In genomic region chr15:74676801-74677200, GRCh38 we compare ENCODE assay signal across 2 cellular contexts.
TF ChIP-seq lines count a peak whose summit lies in the region.

No MANE protein-coding gene starts in this region.

TF ChIP-seq in HepG2, 621 proteins besides CTCF, POLR2A, EP300 and RAD21:
- TF ChIP-seq ZNF275 (CRISPR knock-in tag; IDR thresholded peaks at IDR 0.05; ENCODE audit: borderline replicate concordance) = no peak
- TF ChIP-seq ZNF7 (CRISPR knock-in tag; IDR thresholded peaks at IDR 0.05) = peak; percentile 67
- no peak for TF ChIP-seq ZFP90 (CRISPR knock-in tag; IDR thresholded peaks at IDR 0.05; ENCODE audit: borderline replicate concordance)

TF ChIP-seq in K562, 482 proteins besides CTCF, POLR2A, EP300 and RAD21:
- peak; percentile 40 for TF ChIP-seq RBM25 (IDR thresholded peaks at IDR 0.05; ENCODE audit: low read depth, low read length, severe bottlenecking)
- TF ChIP-seq MECOM (CRISPR knock-in tag; IDR thresholded peaks at IDR 0.05) = no peak
TF ChIP-seq in K562: peak in this region for 1.
